31 cellular contexts compared by ENCODE assay signal in the genomic region with DNA sequence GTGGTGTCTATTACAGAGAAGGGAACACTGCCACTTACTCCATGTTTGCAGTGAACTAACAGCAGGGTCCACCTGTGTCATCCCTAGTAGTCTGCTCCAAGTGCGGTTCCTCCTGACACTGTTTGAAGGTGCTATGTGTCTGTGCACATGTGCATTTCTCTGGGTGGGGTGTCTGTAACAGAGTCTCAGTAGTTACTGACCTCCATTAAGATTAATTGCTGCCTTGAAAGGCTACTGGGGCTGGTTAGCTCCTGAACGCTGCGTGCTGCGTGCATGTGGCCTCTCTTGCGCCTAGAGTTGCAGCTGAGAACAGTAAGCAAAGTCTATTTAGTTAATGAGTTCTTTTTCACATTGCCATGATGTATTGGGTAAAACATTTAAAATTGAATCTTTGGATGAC.
"Had no signal": no experiment of that assay in that cellular context is flagged by ENCODE, and none has a peak within 500 bp of the region (broad histone marks: within the 10 kb centered on the region; RNA-seq: fewer than 3 reads in every experiment).

No MANE protein-coding gene starts in this region.

- H3K27me3 ChIP-seq: adrenal gland, body of pancreas, brain microvascular endothelial cell, breast epithelium had no signal

- H3K4me3 ChIP-seq: adrenal gland, body of pancreas, breast epithelium had no signal

- H3K4me1 ChIP-seq: body of pancreas, breast epithelium had no signal

- H3K9me3 ChIP-seq: adrenal gland, body of pancreas, breast epithelium had no signal

- ATAC-seq: activated CD8-positive, alpha-beta T cell treated with anti-CD3 and anti-CD28 coated beads for 36 hours; activated naive CD4-positive, alpha-beta T cell treated with anti-CD3 and anti-CD28 coated beads, Interleukin-2, amount 50 U/mL, for 72 hours; activated T-cell treated with anti-CD3 and anti-CD28 coated beads, Interleukin-2, amount 50 U/mL, for 4 hours; activated T-cell treated with anti-CD3 and anti-CD28 coated beads, Interleukin-2, amount 50 U/mL, for 72 hours; activated T-helper 17 cell treated with anti-CD3 and anti-CD28 coated beads, Interleukin-2, amount 50 U/mL, for 72 hours; body of pancreas had no signal

- H3K27ac ChIP-seq: adrenal gland, body of pancreas, brain microvascular endothelial cell, breast epithelium, VCaP had no signal

- DNase-seq: activated B cell treated with CpG ODN at 0.5 μM for 24 hours; activated CD4-positive, alpha-beta memory T cell treated with anti-CD3 and anti-CD28 coated beads for 36 hours; activated CD4-positive, alpha-beta T cell treated with anti-CD3 and anti-CD28 coated beads for 4 hours; activated CD4-positive, alpha-beta T cell treated with anti-CD3 and anti-CD28 coated beads, Interleukin-2, amount 10 ng/mL, durations not matched to agents 24 days and 14 days; activated CD4-positive, alpha-beta T cell treated with anti-CD3 and anti-CD28 coated beads, Interleukin-2, amount 50 U/mL, for 1 hour; activated CD4-positive, alpha-beta T cell treated with anti-CD3 and anti-CD28 coated beads, Interleukin-2, amount 50 U/mL, for 4 hours; activated CD4-positive, CD25-positive, alpha-beta regulatory T cell treated with anti-CD3 and anti-CD28 coated beads, Interleukin-2, amount 50 U/mL, for 72 hours; activated CD8-positive, alpha-beta memory T cell treated with anti-CD3 and anti-CD28 coated beads, Interleukin-2, amount 50 U/mL, for 4 hours; activated CD8-positive, alpha-beta T cell treated with anti-CD3 and anti-CD28 coated beads for 36 hours; activated effector memory CD4-positive, alpha-beta T cell treated with anti-CD3 and anti-CD28 coated beads, Interleukin-2, amount 50 U/mL, for 16 hours; activated gamma-delta T cell treated with Interleukin-2 at 50 U/mL for 16 hours; activated naive CD4-positive, alpha-beta T cell; activated naive CD4-positive, alpha-beta T cell treated with anti-CD3 and anti-CD28 coated beads for 36 hours; activated naive CD4-positive, alpha-beta T cell treated with anti-CD3 and anti-CD28 coated beads, Interleukin-2, amount 50 U/mL, for 16 hours; activated naive CD8-positive, alpha-beta T cell treated with anti-CD3 and anti-CD28 coated beads for 36 hours; activated T-cell treated with anti-CD3 and anti-CD28 coated beads for 4 hours; activated T-cell treated with anti-CD3 and anti-CD28 coated beads, Interleukin-2, amount 50 U/mL, for 1 hour; activated T-cell treated with anti-CD3 and anti-CD28 coated beads, Interleukin-2, amount 50 U/mL, for 4 hours; activated T-cell treated with anti-CD3 and anti-CD28 coated beads, Interleukin-2, amount 50 U/mL, for 72 hours; adrenal gland; amniotic stem cell; aorta; body of pancreas; brain microvascular endothelial cell; central memory CD4-positive, alpha-beta T cell; T-helper 2 cell; T-helper 9 cell had no signal
